Comparison of ENCODE assay signal across 29 cellular contexts in the genomic region with DNA sequence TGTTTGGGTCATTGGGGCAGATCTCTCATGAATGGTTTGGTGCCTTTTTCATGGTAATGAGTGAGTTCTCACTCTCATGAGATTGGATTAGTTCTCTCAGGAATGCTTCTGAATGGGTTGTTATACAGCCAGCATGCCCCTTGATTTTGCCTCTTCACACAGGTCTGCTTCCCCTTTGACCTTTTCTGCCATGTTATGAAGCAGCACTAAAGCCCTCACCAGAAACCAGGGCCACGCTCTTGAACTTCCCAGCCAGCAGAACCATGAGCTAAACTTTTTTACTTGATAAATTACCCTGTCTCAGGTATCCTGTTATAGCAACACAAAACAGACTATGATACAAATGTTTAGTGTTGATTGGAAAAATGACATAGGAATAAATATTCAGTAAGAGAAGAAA.
"Had no signal": no experiment of that assay in that cellular context is flagged by ENCODE, and none has a peak within 500 bp of the region (broad histone marks: within the 10 kb centered on the region; RNA-seq: fewer than 3 reads in every experiment).

No MANE protein-coding gene starts in this region.

- H3K9me3 ChIP-seq: colonic mucosa, esophagus muscularis mucosa, gastroesophageal sphincter, lower lobe of right lung, prostate gland, upper lobe of right lung, uterus had no signal

- H3K4me3 ChIP-seq: colonic mucosa, esophagus muscularis mucosa, gastroesophageal sphincter, heart left ventricle, lower lobe of right lung, prostate gland, right atrium auricular region, skin epidermis, tibial nerve, upper lobe of right lung, uterus had no signal

- DNase-seq: colonic mucosa; effector CD8-positive, alpha-beta T cell; endodermal cell; foreskin keratinocyte; heart left ventricle; hippocampal formation; immature natural killer cell; islet precursor cell; kidney glomerular epithelial cell; left colon; left ventricle myocardium superior; lower lobe of right lung; naive thymus-derived CD8-positive, alpha-beta T cell; nephron progenitor cell; nucleus accumbens; stimulated activated CD4-positive, alpha-beta T cell treated with anti-CD3 and anti-CD28 coated beads, Interleukin-15, amount 100 ng/mL, for 24 hours; stimulated activated CD4-positive, alpha-beta T cell treated with anti-CD3 and anti-CD28 coated beads, Interleukin-2, amount 100 ng/mL, for 48 hours; stimulated activated CD8-positive, alpha-beta memory T cell treated with anti-CD3 and anti-CD28 coated beads, Interleukin-4, amount 100 ng/mL, for 48 hours; stimulated activated naive CD4-positive, alpha-beta T cell; stimulated activated naive CD8-positive, alpha-beta T cell treated with anti-CD3 and anti-CD28 coated beads, Interleukin-15, amount 100 ng/mL, for 72 hours; upper lobe of right lung; uterus had no signal

- H3K27ac ChIP-seq: colonic mucosa, epithelial cell of prostate, foreskin keratinocyte, lower lobe of right lung, prostate gland, skin epidermis, upper lobe of right lung had no signal

- H3K36me3 ChIP-seq: colonic mucosa, lower lobe of right lung, prostate gland, right atrium auricular region, upper lobe of right lung, uterus had no signal

- H3K4me1 ChIP-seq: colonic mucosa, foreskin keratinocyte, lower lobe of right lung, prostate gland, uterus had no signal

- ATAC-seq: foreskin keratinocyte; gastroesophageal sphincter; heart left ventricle; left colon; left ventricle myocardium superior; lower lobe of right lung; naive thymus-derived CD8-positive, alpha-beta T cell; stimulated activated naive CD8-positive, alpha-beta T cell treated with anti-CD3 and anti-CD28 coated beads, Interleukin-15, amount 100 ng/mL, for 72 hours; upper lobe of right lung had no signal

- H3K27me3 ChIP-seq: colonic mucosa, esophagus muscularis mucosa, foreskin keratinocyte, gastroesophageal sphincter, heart left ventricle, right atrium auricular region, tibial nerve, upper lobe of right lung, uterus had no signal
